In genomic region chr13:23654111-23655110, GRCh38 we compare ENCODE assay signal across 1 cellular context.
TF ChIP-seq lines count a peak whose summit lies in the region.

No MANE protein-coding gene starts in this region.

TF ChIP-seq in HepG2, 621 proteins besides CTCF, POLR2A, EP300 and RAD21 (continued from another document and continues in another):
- TF ChIP-seq SRY (CRISPR knock-in tag; IDR thresholded peaks at IDR 0.05) (no peak), HOXA3 (CRISPR knock-in tag; IDR thresholded peaks at IDR 0.05) (peak; percentile 35; the same call in 1 of the 2 replicates), AFF4 (CRISPR knock-in tag; IDR thresholded peaks at IDR 0.05) (no peak), NCOA5 (CRISPR knock-in tag; IDR thresholded peaks at IDR 0.05) (no peak), HNF1B (CRISPR knock-in tag; IDR thresholded peaks at IDR 0.05) (no peak), ZNF569 (CRISPR knock-in tag; IDR thresholded peaks at IDR 0.05; ENCODE audit: borderline replicate concordance) (no peak), LBX2 (CRISPR knock-in tag; IDR thresholded peaks at IDR 0.05; ENCODE audit: borderline replicate concordance) (no peak), USF2 (IDR thresholded peaks at IDR 0.05; ENCODE audit: low read depth, low read length) (no peak), USF2 (CRISPR knock-in tag; IDR thresholded peaks at IDR 0.05; ENCODE audit: borderline replicate concordance) (no peak), ZNF274 (CRISPR knock-in tag; IDR thresholded peaks at IDR 0.05) (0 out of 2 replicates have a peak, but pooled peaks have one; percentile 15), PHF20 (CRISPR knock-in tag; IDR thresholded peaks at IDR 0.05) (no peak), FOXK1 (CRISPR knock-in tag; IDR thresholded peaks at IDR 0.05; ENCODE audit: borderline replicate concordance, low read depth) (peak; percentile 48; the same call in 1 of the 2 replicates), ZNF556 (CRISPR knock-in tag; IDR thresholded peaks at IDR 0.05; ENCODE audit: borderline replicate concordance) (no peak), ATF7 (IDR thresholded peaks at IDR 0.05) (no peak), ATF7 (CRISPR knock-in tag; IDR thresholded peaks at IDR 0.05) (no peak), ZNF775 (CRISPR knock-in tag; IDR thresholded peaks at IDR 0.05; ENCODE audit: borderline replicate concordance) (0 out of 2 replicates have a peak, but pooled peaks have one; percentile 58), ZNF660 (CRISPR knock-in tag; IDR thresholded peaks at IDR 0.05; ENCODE audit: borderline replicate concordance, low read depth) (no peak), ZNF383 (CRISPR knock-in tag; IDR thresholded peaks at IDR 0.05; ENCODE audit: borderline replicate concordance) (no peak), MXD1 (CRISPR knock-in tag; IDR thresholded peaks at IDR 0.05) (no peak), ELF3 (CRISPR knock-in tag; IDR thresholded peaks at IDR 0.05) (peak; percentile 30; the same call in 1 of the 2 replicates), ZNF18 (CRISPR knock-in tag; IDR thresholded peaks at IDR 0.05; ENCODE audit: insufficient replicate concordance) (no peak), TSC22D2 (CRISPR knock-in tag; IDR thresholded peaks at IDR 0.05; ENCODE audit: borderline replicate concordance) (no peak), RBFOX2 (IDR thresholded peaks at IDR 0.05; ENCODE audit: low read depth, low read length) (peak; percentile 63), ZNF674 (CRISPR knock-in tag; IDR thresholded peaks at IDR 0.05; ENCODE audit: low read depth) (no peak), HBP1 (CRISPR knock-in tag; IDR thresholded peaks at IDR 0.05; ENCODE audit: low read depth) (no peak), GLI4 (CRISPR knock-in tag; IDR thresholded peaks at IDR 0.05; ENCODE audit: borderline replicate concordance) (no peak), ZNF646 (CRISPR knock-in tag; IDR thresholded peaks at IDR 0.05) (no peak), YY1 (IDR thresholded peaks at IDR 0.05; ENCODE audit: insufficient read depth, insufficient replicate concordance, low read depth, low read length) (no peak), AKNA (CRISPR knock-in tag; IDR thresholded peaks at IDR 0.05; ENCODE audit: borderline replicate concordance) (no peak), TOPORS (CRISPR knock-in tag; IDR thresholded peaks at IDR 0.05) (no peak), KDM5A (IDR thresholded peaks at IDR 0.05; ENCODE audit: borderline replicate concordance, low read length) (no peak), ZNF160 (CRISPR knock-in tag; IDR thresholded peaks at IDR 0.05) (no peak), ZNF598 (CRISPR knock-in tag; IDR thresholded peaks at IDR 0.05; ENCODE audit: borderline replicate concordance) (0 out of 2 replicates have a peak, but pooled peaks have one; percentile 18), SRSF1 (optimal IDR thresholded peaks at IDR 0.05; ENCODE audit: low read depth, low read length) (no peak)
